Comparison of ENCODE assay signal across 10 cellular contexts in the genomic region with DNA sequence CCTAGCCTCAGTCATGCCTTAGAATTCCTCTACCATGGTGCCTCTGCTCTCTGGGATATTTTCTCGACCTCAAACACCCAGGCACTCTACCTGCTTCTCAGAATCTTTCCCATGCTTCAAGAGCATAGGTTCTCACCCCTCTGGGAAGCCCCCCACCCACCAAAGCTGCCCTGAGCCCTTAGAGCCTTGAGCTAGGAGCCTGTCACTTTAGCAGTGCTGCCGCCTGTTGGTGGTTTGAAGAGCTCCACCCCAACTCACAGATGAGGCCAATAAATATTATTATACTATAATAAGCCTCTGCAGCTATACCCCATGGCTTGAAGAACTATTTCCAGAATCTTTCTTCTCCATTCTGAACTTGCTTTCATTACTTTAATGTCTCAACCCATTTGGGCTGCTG.
DNase-seq lines count a peak whose midpoint lies in the region; ATAC-seq and TF ChIP-seq lines count a peak whose summit lies in the region.
"Had no signal": no experiment of that assay in that cellular context is flagged by ENCODE, and none has a peak within 500 bp of the region (broad histone marks: within the 10 kb centered on the region; RNA-seq: fewer than 3 reads in every experiment).

No MANE protein-coding gene starts in this region.

- no peaks in the 10 kb centered on the region for H3K36me3 Mint-ChIP-seq in activated CD4-positive, alpha-beta T cell treated with anti-CD3 and anti-CD28 coated beads, Interleukin-2, amount 10 ng/mL, durations not matched to agents 24 days and 14 days (ENCODE audit: low read depth)
- H3K36me3 Mint-ChIP-seq in dendritic cell treated with granulocyte-macrophage colony-stimulating factor and Interleukin-4, amounts not matched to agents 40 ng/mL and 50 ng/mL, for 4 days (ENCODE audit: low read depth) = no peaks in the 10 kb centered on the region
- H3K36me3 Mint-ChIP-seq: CD8-positive, alpha-beta T cell had no signal

- peaks cover 10% of the 10 kb centered on the region for H3K4me1 Mint-ChIP-seq in activated CD4-positive, alpha-beta T cell treated with anti-CD3 and anti-CD28 coated beads, Interleukin-2, amount 10 ng/mL, durations not matched to agents 24 days and 14 days
- H3K4me1 Mint-ChIP-seq in dendritic cell treated with granulocyte-macrophage colony-stimulating factor and Interleukin-4, amounts not matched to agents 40 ng/mL and 50 ng/mL, for 4 days (ENCODE audit: low read depth) = peaks cover 37% of the 10 kb centered on the region

- H3K4me3 ChIP-seq in psoas muscle = no peak overlapping the region
- no peak overlapping the region for H3K4me3 ChIP-seq in body of pancreas

- ATAC-seq in psoas muscle (no peak), GM21528 (IDR thresholded peaks at IDR 0.05; ENCODE audit: low FRiP score, unreplicated experiment) (no peak), body of pancreas (no peak)
- ATAC-seq: CD8-positive, alpha-beta T cell had no signal

- peak; percentile 15 to 28 for DNase-seq in activated CD4-positive, alpha-beta T cell treated with anti-CD3 and anti-CD28 coated beads for 4 hours
- DNase-seq in activated CD4-positive, alpha-beta T cell treated with anti-CD3 and anti-CD28 coated beads, Interleukin-2, amount 10 ng/mL, durations not matched to agents 24 days and 14 days = no peak
- DNase-seq in NCI-H1694 (lab: John Stamatoyannopoulos, UW) (peak; percentile 15), psoas muscle (no peak), NCI-H1105 treated with DMSO at 0.1 percent for 48 hours (lab: John Stamatoyannopoulos, UW) (no peak), body of pancreas (no peak)
- DNase-seq: caudate nucleus had no signal

- intact Hi-C loops in activated CD4-positive, alpha-beta T cell treated with anti-CD3 and anti-CD28 coated beads, Interleukin-2, amount 10 ng/mL, durations not matched to agents 24 days and 14 days (cut with micrococcal nuclease) = no loop called here
- intact Hi-C loops in dendritic cell treated with granulocyte-macrophage colony-stimulating factor and Interleukin-4, amounts not matched to agents 40 ng/mL and 50 ng/mL, for 4 days (cut with micrococcal nuclease) = no loop called here
- intact Hi-C loops in psoas muscle (cut with DNase I) (no loop called here), body of pancreas (cut with DNase I) (no loop called here)

- H3K27me3 Mint-ChIP-seq in activated CD4-positive, alpha-beta T cell treated with anti-CD3 and anti-CD28 coated beads, Interleukin-2, amount 10 ng/mL, durations not matched to agents 24 days and 14 days = peaks cover 32% of the 10 kb centered on the region
- peaks cover 8% of the 10 kb centered on the region for H3K27me3 Mint-ChIP-seq in dendritic cell treated with granulocyte-macrophage colony-stimulating factor and Interleukin-4, amounts not matched to agents 40 ng/mL and 50 ng/mL, for 4 days

- H3K27ac Mint-ChIP-seq in activated CD4-positive, alpha-beta T cell treated with anti-CD3 and anti-CD28 coated beads, Interleukin-2, amount 10 ng/mL, durations not matched to agents 24 days and 14 days = no peak overlapping the region
- H3K27ac Mint-ChIP-seq in dendritic cell treated with granulocyte-macrophage colony-stimulating factor and Interleukin-4, amounts not matched to agents 40 ng/mL and 50 ng/mL, for 4 days = peak overlapping the region; percentile 55
- H3K27ac Mint-ChIP-seq: CD8-positive, alpha-beta T cell had no signal

- TF ChIP-seq CTCF in psoas muscle (IDR thresholded peaks at IDR 0.05) (peak; percentile 22), body of pancreas (IDR thresholded peaks at IDR 0.05) (no peak)

- H3K27me3 ChIP-seq in psoas muscle (ENCODE audit: insufficient read depth in 3 of 3, low read length in 2 of 3) (peaks cover 0 to 53% (median 0%) of the 10 kb centered on the region in 3 donors), body of pancreas (no peaks in the 10 kb centered on the region)

- TF ChIP-seq POLR2A in body of pancreas (IDR thresholded peaks at IDR 0.05) = no peak

- H3K4me1 ChIP-seq in psoas muscle = no peaks in the 10 kb centered on the region
- peaks cover 14% of the 10 kb centered on the region for H3K4me1 ChIP-seq in body of pancreas

- H3K9me3 Mint-ChIP-seq in activated CD4-positive, alpha-beta T cell treated with anti-CD3 and anti-CD28 coated beads, Interleukin-2, amount 10 ng/mL, durations not matched to agents 24 days and 14 days = no peaks in the 10 kb centered on the region
- no peaks in the 10 kb centered on the region for H3K9me3 Mint-ChIP-seq in dendritic cell treated with granulocyte-macrophage colony-stimulating factor and Interleukin-4, amounts not matched to agents 40 ng/mL and 50 ng/mL, for 4 days
- H3K9me3 Mint-ChIP-seq: CD8-positive, alpha-beta T cell had no signal

- H3K36me3 ChIP-seq in psoas muscle (ENCODE audit: insufficient read depth in 1 of 2, low read depth in 1 of 2) (no peaks in the 10 kb centered on the region), body of pancreas (replicated peaks in 1 of 2; ENCODE audit: insufficient read depth in 1 of 2, low read depth in 2 of 2) (no peaks in the 10 kb centered on the region)

- H3K27ac ChIP-seq in psoas muscle = no peak overlapping the region
- H3K27ac ChIP-seq in body of pancreas = no peak overlapping the region

- H3K4me3 Mint-ChIP-seq in activated CD4-positive, alpha-beta T cell treated with anti-CD3 and anti-CD28 coated beads, Interleukin-2, amount 10 ng/mL, durations not matched to agents 24 days and 14 days = no peak overlapping the region
- H3K4me3 Mint-ChIP-seq in dendritic cell treated with granulocyte-macrophage colony-stimulating factor and Interleukin-4, amounts not matched to agents 40 ng/mL and 50 ng/mL, for 4 days = no peak overlapping the region
- H3K4me3 Mint-ChIP-seq: CD8-positive, alpha-beta T cell had no signal

- H3K9me3 ChIP-seq in psoas muscle = no peaks in the 10 kb centered on the region
- no peaks in the 10 kb centered on the region for H3K9me3 ChIP-seq in body of pancreas

- 37 to 78% (median 72%) methylated on average over 2 of the region's 2 CpGs for WGBS in psoas muscle, 3 donors
- 52 to 56% methylated on average over 2 of the region's 2 CpGs for WGBS in body of pancreas, 2 donors

Comparison
In these comparisons a context has a peak if more than half of its experiments do, and no peak if none do; other contexts are left out.
1. DNase-seq: peak in activated CD4-positive, alpha-beta T cell treated with anti-CD3 and anti-CD28 coated beads for 4 hours (2 of 2) and NCI-H1694 (single experiment); none in activated CD4-positive, alpha-beta T cell treated with anti-CD3 and anti-CD28 coated beads, Interleukin-2, amount 10 ng/mL, durations not matched to agents 24 days and 14 days (single experiment), psoas muscle (0 of 2), NCI-H1105 treated with DMSO at 0.1 percent for 48 hours (single experiment) and body of pancreas (0 of 4).